In genomic region chr20:58634121-58634817, GRCh38 we compare ENCODE assay signal across 8 cellular contexts. TPM values are rescaled to one million over a fixed set of nuclear protein-coding genes. Genes with fewer than 3 reads are reported as not detected.
DNase-seq lines count a peak whose midpoint lies in the region; ATAC-seq and TF ChIP-seq lines count a peak whose summit lies in the region.
"Had no signal": no experiment of that assay in that cellular context is flagged by ENCODE, and none has a peak within 500 bp of the region (broad histone marks: within the 10 kb centered on the region; RNA-seq: fewer than 3 reads in every experiment).

No MANE protein-coding gene starts in this region.

- TF ChIP-seq CTCF in fibroblast of villous mesenchyme (IDR thresholded peaks at IDR 0.05; ENCODE audit: insufficient read depth, low read depth, low read length), result no peak

- no peak overlapping the region for H3K4me3 ChIP-seq in fibroblast of villous mesenchyme (ENCODE audit: low read depth, low read length)
- H3K4me3 ChIP-seq: mucosa of descending colon had no signal

- peak; percentile 42 to 56 for DNase-seq in activated CD4-positive, alpha-beta T cell treated with anti-CD3 and anti-CD28 coated beads, Interleukin-2, amount 50 U/mL, for 48 hours
- DNase-seq in fibroblast of villous mesenchyme (ENCODE audit: low read depth), result peak; percentile 84
- peak; percentile 49 for DNase-seq in stimulated activated CD8-positive, alpha-beta memory T cell treated with anti-CD3 and anti-CD28 coated beads, Interleukin-4, amount 100 ng/mL, for 48 hours
- no peak for DNase-seq in SIG-M5 (lab: John Stamatoyannopoulos, UW)
- no peak for DNase-seq in cortex of kidney (lab: John Stamatoyannopoulos, UW)
- DNase-seq: mucosa of descending colon had no signal

- peak; percentile 46 for ATAC-seq in GM19023 (IDR thresholded peaks at IDR 0.05; ENCODE audit: unreplicated experiment)
- ATAC-seq in HG02642 (IDR thresholded peaks at IDR 0.05; ENCODE audit: poor library complexity, unreplicated experiment), result no peak
- ATAC-seq: mucosa of descending colon had no signal

RNA-seq across cellular contexts. Expression of gene STX16, which starts 16.8 kb away (rescaled TPM):
- total RNA-seq in fibroblast of villous mesenchyme, result 25.4 and 34.1 TPM in 2 replicates

RNA-seq across cellular contexts. Expression of gene NPEPL1, which starts 58.3 kb away (rescaled TPM):
- total RNA-seq in fibroblast of villous mesenchyme, result 23.7 and 32.5 TPM in 2 replicates

Comparison
In these comparisons a context has a peak if more than half of its experiments do, and no peak if none do; other contexts are left out.
1. DNase-seq: peak in activated CD4-positive, alpha-beta T cell treated with anti-CD3 and anti-CD28 coated beads, Interleukin-2, amount 50 U/mL, for 48 hours (2 of 2), fibroblast of villous mesenchyme (single experiment) and stimulated activated CD8-positive, alpha-beta memory T cell treated with anti-CD3 and anti-CD28 coated beads, Interleukin-4, amount 100 ng/mL, for 48 hours (single experiment); none in SIG-M5 (single experiment) and cortex of kidney (single experiment).